Comparison of ENCODE assay signal across 23 cellular contexts in genomic region chr15:60544581-60545115, GRCh38.
DNase-seq lines count a peak whose midpoint lies in the region; ATAC-seq and TF ChIP-seq lines count a peak whose summit lies in the region.
"Had no signal": no experiment of that assay in that cellular context is flagged by ENCODE, and none has a peak within 500 bp of the region (broad histone marks: within the 10 kb centered on the region; RNA-seq: fewer than 3 reads in every experiment).

No MANE protein-coding gene starts in this region.

- POLR2A ChIA-PET in CD8-positive, alpha-beta T cell (lab: Charles Lee): interaction anchor here (1.3 to 1.6 kb wide), 2 partner anchors 8 to 41 kb away, joined by 3 to 5 read pairs; no protein-coding TSS in a partner anchor
- POLR2A ChIA-PET in naive thymus-derived CD4-positive, alpha-beta T cell (lab: Charles Lee): interaction anchor here (1.7 kb wide), 1 partner anchor 10 kb away, joined by 3 read pairs; no protein-coding TSS in a partner anchor

- H3K9me3 Mint-ChIP-seq in CD8-positive, alpha-beta T cell: no peaks in the 10 kb centered on the region
- no peaks in the 10 kb centered on the region for H3K9me3 Mint-ChIP-seq in activated naive CD8-positive, alpha-beta T cell treated with anti-CD3 and anti-CD28 coated beads for 36 hours
- no peaks in the 10 kb centered on the region for H3K9me3 Mint-ChIP-seq in naive thymus-derived CD4-positive, alpha-beta T cell
- no peaks in the 10 kb centered on the region for H3K9me3 Mint-ChIP-seq in endothelial cell (ENCODE audit: unreplicated experiment)
- H3K9me3 Mint-ChIP-seq: endodermal cell had no signal

- no peaks in the 10 kb centered on the region for H3K27me3 Mint-ChIP-seq in CD8-positive, alpha-beta T cell (ENCODE audit: low read depth)
- H3K27me3 Mint-ChIP-seq in activated naive CD8-positive, alpha-beta T cell treated with anti-CD3 and anti-CD28 coated beads for 36 hours: no peaks in the 10 kb centered on the region
- H3K27me3 Mint-ChIP-seq in naive thymus-derived CD4-positive, alpha-beta T cell: no peaks in the 10 kb centered on the region
- peaks cover 6% of the 10 kb centered on the region for H3K27me3 Mint-ChIP-seq in endothelial cell (ENCODE audit: unreplicated experiment)

- no peaks in the 10 kb centered on the region for H3K27me3 ChIP-seq in CD8-positive, alpha-beta T cell (ENCODE audit: insufficient read depth, low read length)
- H3K27me3 ChIP-seq in H7 (ENCODE audit: control insufficient read depth, insufficient read depth, low read length): no peaks in the 10 kb centered on the region
- H3K27me3 ChIP-seq in naive thymus-derived CD4-positive, alpha-beta T cell (ENCODE audit: control insufficient read depth in 2 of 2, insufficient read depth in 2 of 2, low read length in 2 of 2): no peaks in the 10 kb centered on the region
- H3K27me3 ChIP-seq: breast epithelium, colonic mucosa, upper lobe of right lung had no signal

- H3K36me3 Mint-ChIP-seq in CD8-positive, alpha-beta T cell: peaks cover 41% of the 10 kb centered on the region
- peaks cover 26% of the 10 kb centered on the region for H3K36me3 Mint-ChIP-seq in activated naive CD8-positive, alpha-beta T cell treated with anti-CD3 and anti-CD28 coated beads for 36 hours
- H3K36me3 Mint-ChIP-seq in naive thymus-derived CD4-positive, alpha-beta T cell: peaks cover 5 to 42% (median 12%) of the 10 kb centered on the region in 5 donors
- peaks cover 4% of the 10 kb centered on the region for H3K36me3 Mint-ChIP-seq in endothelial cell (ENCODE audit: low read depth, unreplicated experiment)

- DNase-seq in CD8-positive, alpha-beta T cell: no peak
- DNase-seq in H7: peak; percentile 22
- no peak for DNase-seq in activated naive CD8-positive, alpha-beta T cell treated with anti-CD3 and anti-CD28 coated beads for 36 hours
- no peak for DNase-seq in naive thymus-derived CD4-positive, alpha-beta T cell
- no peak for DNase-seq in endothelial cell (ENCODE audit: low spot score)
- no peak for DNase-seq in NK-92 (lab: John Stamatoyannopoulos, UW; ENCODE audit: unreplicated experiment)
- no peak for DNase-seq in NK-92 treated with Interleukin-12 subunit alpha and Interleukin-12 subunit beta, amount 100 ng/mL, for 24 hours (lab: John Stamatoyannopoulos, UW)
- DNase-seq: activated CD8-positive, alpha-beta memory T cell treated with anti-CD3 and anti-CD28 coated beads, Interleukin-2, amount 50 U/mL, for 4 hours; activated naive CD4-positive, alpha-beta T cell; colonic mucosa; endodermal cell; GDM1; GM23248; NCI-H1048; NCI-H187; NCI-H2171 treated with DMSO at 0.1 percent for 48 hours; NCI-H524; SIG-M5; upper lobe of right lung had no signal

- no peaks in the 10 kb centered on the region for H3K36me3 ChIP-seq in CD8-positive, alpha-beta T cell (ENCODE audit: insufficient read depth, low read length)
- no peaks in the 10 kb centered on the region for H3K36me3 ChIP-seq in H7 (replicated peaks; ENCODE audit: control insufficient read depth, insufficient read depth, low read length)
- H3K36me3 ChIP-seq in naive thymus-derived CD4-positive, alpha-beta T cell (ENCODE audit: control insufficient read depth in 2 of 3, insufficient read depth in 3 of 3, low read length in 3 of 3): no peaks in the 10 kb centered on the region
- H3K36me3 ChIP-seq: breast epithelium, colonic mucosa, upper lobe of right lung had no signal

- ATAC-seq in CD8-positive, alpha-beta T cell: no peak
- no peak for ATAC-seq in naive thymus-derived CD4-positive, alpha-beta T cell
- ATAC-seq in HG02884 (IDR thresholded peaks at IDR 0.05; ENCODE audit: unreplicated experiment): no peak
- ATAC-seq: Panc1, upper lobe of right lung had no signal

- CTCF ChIA-PET in CD8-positive, alpha-beta T cell (lab: Charles Lee): interaction anchor here (1.1 to 9.9 kb wide), 5 partner anchors 9 to 242 kb away, joined by 3 to 50 read pairs (median 7); no protein-coding TSS in a partner anchor
- CTCF ChIA-PET in naive thymus-derived CD4-positive, alpha-beta T cell (lab: Charles Lee): interaction anchor here (0.6 to 0.7 kb wide), 2 partner anchors 36 to 43 kb away, joined by 3 to 4 read pairs; no protein-coding TSS in a partner anchor

- H3K9me3 ChIP-seq in CD8-positive, alpha-beta T cell (ENCODE audit: low read length): no peaks in the 10 kb centered on the region
- H3K9me3 ChIP-seq in naive thymus-derived CD4-positive, alpha-beta T cell (ENCODE audit: control insufficient read depth in 2 of 3, low read length in 3 of 3): no peaks in the 10 kb centered on the region
- H3K9me3 ChIP-seq: breast epithelium, colonic mucosa, upper lobe of right lung had no signal

- peak overlapping the region; percentile 76 for H3K27ac Mint-ChIP-seq in CD8-positive, alpha-beta T cell
- peak overlapping the region; percentile 7 for H3K27ac Mint-ChIP-seq in activated naive CD8-positive, alpha-beta T cell treated with anti-CD3 and anti-CD28 coated beads for 36 hours
- H3K27ac Mint-ChIP-seq in naive thymus-derived CD4-positive, alpha-beta T cell: peak overlapping the region in 6 of 9 donors; percentile 3 to 79 (median 44)
- H3K27ac Mint-ChIP-seq in endothelial cell (ENCODE audit: unreplicated experiment): no peak overlapping the region
- H3K27ac Mint-ChIP-seq: endodermal cell had no signal

- no peak overlapping the region for H3K4me3 ChIP-seq in CD8-positive, alpha-beta T cell (ENCODE audit: low read depth, low read length)
- no peak overlapping the region for H3K4me3 ChIP-seq in H7 (ENCODE audit: insufficient read depth, low read depth, low read length)
- no peak overlapping the region for H3K4me3 ChIP-seq in naive thymus-derived CD4-positive, alpha-beta T cell (ENCODE audit: low read length)
- H3K4me3 ChIP-seq: breast epithelium, colonic mucosa, GM23248, lung, upper lobe of right lung had no signal

- H3K4me1 ChIP-seq in CD8-positive, alpha-beta T cell (ENCODE audit: insufficient read depth, low read length): peaks cover 93% of the 10 kb centered on the region
- peaks cover 50 to 75% of the 10 kb centered on the region in 2 donors for H3K4me1 ChIP-seq in naive thymus-derived CD4-positive, alpha-beta T cell (ENCODE audit: control insufficient read depth in 2 of 2, insufficient read depth in 2 of 2, low read length in 2 of 2)
- H3K4me1 ChIP-seq: breast epithelium, colonic mucosa, upper lobe of right lung had no signal

- no peak for TF ChIP-seq CTCF in CD8-positive, alpha-beta T cell (IDR thresholded peaks at IDR 0.05)
- TF ChIP-seq CTCF in endothelial cell (IDR thresholded peaks at IDR 0.05; ENCODE audit: unreplicated experiment): no peak

- H3K4me3 Mint-ChIP-seq in CD8-positive, alpha-beta T cell: no peak overlapping the region
- H3K4me3 Mint-ChIP-seq in activated naive CD8-positive, alpha-beta T cell treated with anti-CD3 and anti-CD28 coated beads for 36 hours: no peak overlapping the region
- H3K4me3 Mint-ChIP-seq in naive thymus-derived CD4-positive, alpha-beta T cell: no peak overlapping the region
- no peak overlapping the region for H3K4me3 Mint-ChIP-seq in endothelial cell (ENCODE audit: unreplicated experiment)
- H3K4me3 Mint-ChIP-seq: endodermal cell had no signal

- intact Hi-C loops in CD8-positive, alpha-beta T cell (cut with DNase I, micrococcal nuclease): loop anchor here (5.0 kb wide), 1 partner anchor 38 kb away; no protein-coding TSS in a partner anchor
- intact Hi-C loops in naive thymus-derived CD4-positive, alpha-beta T cell (cut with micrococcal nuclease): no loop called here

- no peak overlapping the region for H3K27ac ChIP-seq in CD8-positive, alpha-beta T cell (ENCODE audit: low read depth, low read length)
- no peak overlapping the region for H3K27ac ChIP-seq in naive thymus-derived CD4-positive, alpha-beta T cell (ENCODE audit: low read depth, low read length)
- H3K27ac ChIP-seq: breast epithelium, colonic mucosa, GM23248, upper lobe of right lung had no signal

- H3K4me1 Mint-ChIP-seq in CD8-positive, alpha-beta T cell (ENCODE audit: low read depth): peaks cover 91% of the 10 kb centered on the region
- peaks cover 90% of the 10 kb centered on the region for H3K4me1 Mint-ChIP-seq in activated naive CD8-positive, alpha-beta T cell treated with anti-CD3 and anti-CD28 coated beads for 36 hours
- H3K4me1 Mint-ChIP-seq in naive thymus-derived CD4-positive, alpha-beta T cell: peaks cover 60 to 98% (median 93%) of the 10 kb centered on the region in 7 donors
- H3K4me1 Mint-ChIP-seq in endothelial cell (ENCODE audit: unreplicated experiment): peaks cover 3% of the 10 kb centered on the region

Comparison
In these comparisons a context has a peak if more than half of its experiments do, and no peak if none do; other contexts are left out.
1. intact Hi-C loops: an anchor here in CD8-positive, alpha-beta T cell (5.0 kb wide); none called in naive thymus-derived CD4-positive, alpha-beta T cell.